In genomic region chr10:6260843-6261242, GRCh38 we compare ENCODE assay signal across 20 cellular contexts. TPM values are rescaled to one million over a fixed set of nuclear protein-coding genes. Genes with fewer than 3 reads are reported as not detected.
A peak's percentile ranks its signal among the peaks of the same experiment; 100 is the strongest.
DNase-seq lines count a peak whose midpoint lies in the region; ATAC-seq and TF ChIP-seq lines count a peak whose summit lies in the region.
"Had no signal": no experiment of that assay in that cellular context is flagged by ENCODE, and none has a peak within 500 bp of the region (broad histone marks: within the 10 kb centered on the region; RNA-seq: fewer than 3 reads in every experiment).

No MANE protein-coding gene starts in this region.

- no peak for TF ChIP-seq POLR2A in esophagus muscularis mucosa (IDR thresholded peaks at IDR 0.05; ENCODE audit: low read depth)

- no peak overlapping the region for H4K91ac ChIP-seq in mesenchymal stem cell (ENCODE audit: low read length)

- H2BK5ac ChIP-seq in mesenchymal stem cell (ENCODE audit: low read depth, low read length, poor library complexity, severe bottlenecking), result peak overlapping the region; percentile 19

- H2AFZ ChIP-seq in Loucy (ENCODE audit: low read length) (no peak overlapping the region), mesenchymal stem cell (ENCODE audit: low read depth, low read length) (no peak overlapping the region)

- no peaks in the 10 kb centered on the region for H3K79me2 ChIP-seq in Loucy (ENCODE audit: insufficient read depth, low read length)

- peaks cover 49% of the 10 kb centered on the region for H3K9me3 ChIP-seq in BLaER1
- H3K9me3 ChIP-seq in BLaER1 treated with 17β-estradiol and CSF1 and Interleukin-3, amounts not matched to agents 10 nM and 100 nM (replicated peaks in 1 of 11), result peaks cover 30 to 59% (median 51%) of the 10 kb centered on the region in 11 experiments
- H3K9me3 ChIP-seq in Loucy (ENCODE audit: insufficient read depth, low read depth, low read length), result 0 out of 2 replicates have a peak, but pooled peaks cover 3% of the 10 kb centered on the region
- H3K9me3 ChIP-seq in mesenchymal stem cell (ENCODE audit: control insufficient read depth, low read length), result no peaks in the 10 kb centered on the region
- peaks cover 0 to 4% (median 0%) of the 10 kb centered on the region in 4 donors for H3K9me3 ChIP-seq in esophagus muscularis mucosa
- H3K9me3 ChIP-seq: BE2C had no signal

- H3K14ac ChIP-seq in mesenchymal stem cell (ENCODE audit: low read length in 2 of 2), result no peak overlapping the region

- TF ChIP-seq CTCF in Loucy (conservative IDR thresholded peaks at IDR 0.05; ENCODE audit: low read length) (no peak), esophagus muscularis mucosa (IDR thresholded peaks at IDR 0.05) (no peak)

- no CpG with 5 or more reads among the region's 3 CpGs for WGBS in mesenchymal stem cell
- 88% methylated on average over 3 of the region's 3 CpGs for WGBS in esophagus muscularis mucosa

- no peaks in the 10 kb centered on the region for H3K79me1 ChIP-seq in mesenchymal stem cell (replicated peaks; ENCODE audit: low read length, poor library complexity, severe bottlenecking)

- H3K27ac ChIP-seq in BLaER1 (peak overlapping the region; percentile 68; the same call in 1 of the 2 replicates), mesenchymal stem cell (ENCODE audit: low read length, poor library complexity, severe bottlenecking) (no peak overlapping the region), esophagus muscularis mucosa (replicated peaks in 1 of 4) (no peak overlapping the region)
- H3K27ac ChIP-seq in BLaER1 treated with 17β-estradiol and CSF1 and Interleukin-3, amounts not matched to agents 10 nM and 100 nM, result peak overlapping the region in 9 of 11 experiments; percentile 10 to 86 (median 70); a peak in 17 of 22 replicates

- no peak overlapping the region for H2BK12ac ChIP-seq in mesenchymal stem cell (ENCODE audit: low read length in 2 of 2)

- DNase-seq in mesenchymal stem cell (no peak), esophagus muscularis mucosa (ENCODE audit: extremely low spot score) (no peak), NCI-H748 treated with DMSO at 0.1 percent for 48 hours (lab: John Stamatoyannopoulos, UW) (no peak)
- DNase-seq: 8988T; ACHN; BE2C; C1 segment of cervical spinal cord; CD4-positive, alpha-beta memory T cell; CD4-positive, CD25-positive, alpha-beta regulatory T cell; CD8-positive, alpha-beta memory T cell; COR-L47; DMS 273 treated with DMSO at 0.1 percent for 48 hours; DMS153; DMS53; DMS79 treated with DMSO at 0.1 percent for 48 hours; GF-D8 had no signal

- no peak overlapping the region; the same call in 1 of the 2 replicates for H3K4me3 ChIP-seq in BLaER1
- H3K4me3 ChIP-seq in BLaER1 treated with 17β-estradiol and CSF1 and Interleukin-3, amounts not matched to agents 10 nM and 100 nM, result peak overlapping the region in 1 of 10 experiments; percentile 17; a peak in 1 of 20 replicates
- peak overlapping the region; percentile 19 for H3K4me3 ChIP-seq in Loucy (ENCODE audit: low read length, poor library complexity, severe bottlenecking)
- no peak overlapping the region for H3K4me3 ChIP-seq in mesenchymal stem cell (ENCODE audit: insufficient read depth in 1 of 2, low read depth in 1 of 2, low read length in 2 of 2)
- no peak overlapping the region for H3K4me3 ChIP-seq in esophagus muscularis mucosa

- 0 out of 2 replicates have a peak, but pooled peaks cover 3% of the 10 kb centered on the region for H3F3A ChIP-seq in Loucy (ENCODE audit: low read depth)

- no peak for ATAC-seq in HG03039 (IDR thresholded peaks at IDR 0.05; ENCODE audit: unreplicated experiment)

- H4K20me1 ChIP-seq in BLaER1 (no peaks in the 10 kb centered on the region), Loucy (ENCODE audit: insufficient read depth, low read length, poor library complexity, severe bottlenecking) (no peaks in the 10 kb centered on the region)
- H4K20me1 ChIP-seq in BLaER1 treated with 17β-estradiol and CSF1 and Interleukin-3, amounts not matched to agents 10 nM and 100 nM, result no peaks in the 10 kb centered on the region

- H3K9me2 ChIP-seq in Loucy (replicated peaks; ENCODE audit: low read depth, low read length), result no peaks in the 10 kb centered on the region

- H3K9ac ChIP-seq in BLaER1 (no peak overlapping the region), Loucy (ENCODE audit: low read depth, low read length, poor library complexity, severe bottlenecking) (no peak overlapping the region), mesenchymal stem cell (ENCODE audit: low read length) (no peak overlapping the region)
- peak overlapping the region in 5 of 11 experiments; percentile 7 to 69 (median 53); a peak in 9 of 22 replicates for H3K9ac ChIP-seq in BLaER1 treated with 17β-estradiol and CSF1 and Interleukin-3, amounts not matched to agents 10 nM and 100 nM

- no peak for TF ChIP-seq EP300 in esophagus muscularis mucosa (IDR thresholded peaks at IDR 0.05)

- H3K36me3 ChIP-seq in BLaER1 (peaks cover 18% of the 10 kb centered on the region), Loucy (ENCODE audit: insufficient read depth, low read length) (no peaks in the 10 kb centered on the region; the same call in 1 of the 2 replicates), mesenchymal stem cell (ENCODE audit: control insufficient read depth in 1 of 2, insufficient read depth in 2 of 2, low read depth in 1 of 2, low read length in 2 of 2) (no peaks in the 10 kb centered on the region), esophagus muscularis mucosa (peaks cover 0 to under 1% (median 0%) of the 10 kb centered on the region in 4 donors)
- H3K36me3 ChIP-seq in BLaER1 treated with 17β-estradiol and CSF1 and Interleukin-3, amounts not matched to agents 10 nM and 100 nM, result peaks cover 2 to 26% (median 10%) of the 10 kb centered on the region in 11 experiments; a peak in 13 of 22 replicates
- H3K36me3 ChIP-seq: BE2C had no signal

- no peak overlapping the region for H2BK120ac ChIP-seq in mesenchymal stem cell (ENCODE audit: low read depth, low read length)

- peaks cover 31% of the 10 kb centered on the region for H3K4me1 ChIP-seq in BLaER1
- peaks cover 8 to 48% (median 26%) of the 10 kb centered on the region in 10 experiments; a peak in 17 of 20 replicates for H3K4me1 ChIP-seq in BLaER1 treated with 17β-estradiol and CSF1 and Interleukin-3, amounts not matched to agents 10 nM and 100 nM
- peaks cover 18% of the 10 kb centered on the region for H3K4me1 ChIP-seq in Loucy (ENCODE audit: insufficient read depth, low read length, poor library complexity, severe bottlenecking)
- no peaks in the 10 kb centered on the region for H3K4me1 ChIP-seq in mesenchymal stem cell (ENCODE audit: control insufficient read depth, insufficient read depth, low read depth, low read length)
- H3K4me1 ChIP-seq in esophagus muscularis mucosa, result no peaks in the 10 kb centered on the region
- H3K4me1 ChIP-seq: BE2C had no signal

- H3K27me3 ChIP-seq in BLaER1 (no peaks in the 10 kb centered on the region), Loucy (ENCODE audit: insufficient read depth, low read length, poor library complexity, severe bottlenecking) (no peaks in the 10 kb centered on the region), mesenchymal stem cell (ENCODE audit: control insufficient read depth in 1 of 2, insufficient read depth in 1 of 2, low read length in 2 of 2) (no peaks in the 10 kb centered on the region), esophagus muscularis mucosa (no peaks in the 10 kb centered on the region)
- H3K27me3 ChIP-seq in BLaER1 treated with 17β-estradiol and CSF1 and Interleukin-3, amounts not matched to agents 10 nM and 100 nM, result no peaks in the 10 kb centered on the region
- H3K27me3 ChIP-seq: BE2C had no signal

- no peak overlapping the region for H3K18ac ChIP-seq in mesenchymal stem cell (ENCODE audit: low read depth in 1 of 2, low read length in 2 of 2)

- H3K4me2 ChIP-seq in BLaER1 (peak overlapping the region; percentile 38), Loucy (ENCODE audit: low read depth, low read length, poor library complexity, severe bottlenecking) (peak overlapping the region; percentile 48), mesenchymal stem cell (ENCODE audit: low read length, poor library complexity, severe bottlenecking) (no peak overlapping the region)
- peak overlapping the region in 5 of 11 experiments; percentile 56 to 72 (median 61); a peak in 11 of 22 replicates for H3K4me2 ChIP-seq in BLaER1 treated with 17β-estradiol and CSF1 and Interleukin-3, amounts not matched to agents 10 nM and 100 nM

- no peak overlapping the region for H3K4ac ChIP-seq in mesenchymal stem cell (ENCODE audit: low read depth in 1 of 2, low read length in 2 of 2)

- intact Hi-C loops in esophagus muscularis mucosa (cut with DNase I), result no loop called here

- no peak overlapping the region for H4K8ac ChIP-seq in mesenchymal stem cell (ENCODE audit: low read length)

- H2AK5ac ChIP-seq in mesenchymal stem cell (ENCODE audit: low read length, severe bottlenecking), result no peak overlapping the region

- H3K23ac ChIP-seq in mesenchymal stem cell (ENCODE audit: low read length in 2 of 2), result no peak overlapping the region

- H2BK15ac ChIP-seq in mesenchymal stem cell (ENCODE audit: low read depth, poor library complexity, severe bottlenecking), result no peak overlapping the region

RNA-seq across cellular contexts. Expression of gene PFKFB3, which starts 58.1 kb away (rescaled TPM):
- 14.6 TPM for polyA plus RNA-seq in mesenchymal stem cell (2013, experiment 1 of 2)
- polyA plus RNA-seq in mesenchymal stem cell (2013, experiment 2 of 2), result 15.8 TPM
- total RNA-seq in esophagus muscularis mucosa, result 10 to 100 TPM; 22.4 to 49.1 (median 37.9) TPM

Comparison
In these comparisons a context has a peak if more than half of its experiments do, and no peak if none do; other contexts are left out.
1. H3K27ac ChIP-seq: peak in BLaER1 (single experiment) and BLaER1 treated with 17β-estradiol and CSF1 and Interleukin-3, amounts not matched to agents 10 nM and 100 nM (9 of 11); none in mesenchymal stem cell (single experiment) and esophagus muscularis mucosa (0 of 4).